18 cellular contexts compared by ENCODE assay signal in the genomic region with DNA sequence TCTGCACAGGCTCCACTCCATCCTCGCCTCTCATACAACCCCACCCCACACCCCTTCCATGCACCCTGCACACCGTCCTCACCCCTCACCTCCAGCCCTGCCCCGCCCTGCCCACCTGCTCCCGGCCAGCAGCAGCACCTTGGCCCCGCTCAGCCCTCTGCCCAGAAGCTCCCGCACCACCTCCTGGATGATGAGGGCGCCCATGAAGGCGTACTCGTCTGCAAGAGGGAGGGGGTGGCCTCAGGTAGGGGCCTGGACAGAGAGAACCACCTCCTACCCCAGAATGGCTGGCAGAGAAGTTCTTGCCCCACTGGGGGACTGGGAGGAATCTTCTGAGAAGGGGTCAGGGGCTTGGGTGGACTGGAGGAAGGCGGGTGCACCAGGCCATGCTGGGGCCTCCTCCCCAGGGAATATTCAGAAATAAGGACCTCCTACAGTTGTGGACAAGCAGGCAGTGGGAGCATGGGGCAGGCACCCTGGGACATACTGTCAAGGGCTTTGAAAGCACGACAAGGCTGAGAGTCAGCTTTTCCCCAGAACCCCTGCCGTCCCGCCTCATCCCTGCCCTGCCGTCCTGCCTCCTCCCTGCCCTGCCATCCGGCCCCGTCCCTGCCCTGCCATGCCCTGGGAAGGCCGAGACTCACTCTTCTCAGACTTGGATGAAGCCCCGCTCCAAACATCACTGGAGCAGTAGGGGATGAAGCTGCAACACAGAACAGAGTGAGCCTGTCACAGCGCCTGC. TPM values are rescaled to one million over a fixed set of nuclear protein-coding genes. Genes with fewer than 3 reads are reported as not detected.
"Had no signal": no experiment of that assay in that cellular context is flagged by ENCODE, and none has a peak within 500 bp of the region (broad histone marks: within the 10 kb centered on the region; RNA-seq: fewer than 3 reads in every experiment).

No MANE protein-coding gene starts in this region.

- FAIRE-seq: astrocyte, frontal cortex, keratinocyte had no signal

- H3K9me3 ChIP-seq: prostate gland had no signal

- H3K4me3 ChIP-seq: cardiac muscle cell, coronary artery, prostate gland, SJSA1 had no signal

- DNase-seq: activated CD4-positive, alpha-beta T cell treated with anti-CD3 and anti-CD28 coated beads, Interleukin-2, amount 50 U/mL, for 4 hours; activated CD4-positive, CD25-positive, alpha-beta regulatory T cell; activated naive CD4-positive, alpha-beta T cell treated with Interleukin-2 at 50 U/mL for 16 hours; activated T-cell treated with anti-CD3 and anti-CD28 coated beads, Interleukin-2, amount 50 U/mL, for 48 hours; effector CD4-positive, alpha-beta T cell; left ventricle myocardium superior; mesendoderm; stimulated activated naive CD4-positive, alpha-beta T cell treated with Interleukin-2 at 50 U/mL for 16 hours; trophoblast cell had no signal

- H3K27ac ChIP-seq: cardiac muscle cell, coronary artery, prostate gland, SJSA1 had no signal

- H3K36me3 ChIP-seq: cardiac muscle cell, prostate gland had no signal

- ATAC-seq: left ventricle myocardium superior, sciatic nerve had no signal

RNA-seq across cellular contexts. Expression of a gene that starts 3.1 kb away (rescaled TPM):
- total RNA-seq: sciatic nerve had no signal
- polyA plus RNA-seq: keratinocyte had no signal

RNA-seq across cellular contexts. Expression of a gene that starts 10.8 kb away (rescaled TPM):
- total RNA-seq: astrocyte, fibroblast of lung, sciatic nerve, SJSA1 had no signal
- polyA plus RNA-seq: fibroblast of lung, keratinocyte had no signal
